Comparison of ENCODE assay signal across 9 cellular contexts in the genomic region with DNA sequence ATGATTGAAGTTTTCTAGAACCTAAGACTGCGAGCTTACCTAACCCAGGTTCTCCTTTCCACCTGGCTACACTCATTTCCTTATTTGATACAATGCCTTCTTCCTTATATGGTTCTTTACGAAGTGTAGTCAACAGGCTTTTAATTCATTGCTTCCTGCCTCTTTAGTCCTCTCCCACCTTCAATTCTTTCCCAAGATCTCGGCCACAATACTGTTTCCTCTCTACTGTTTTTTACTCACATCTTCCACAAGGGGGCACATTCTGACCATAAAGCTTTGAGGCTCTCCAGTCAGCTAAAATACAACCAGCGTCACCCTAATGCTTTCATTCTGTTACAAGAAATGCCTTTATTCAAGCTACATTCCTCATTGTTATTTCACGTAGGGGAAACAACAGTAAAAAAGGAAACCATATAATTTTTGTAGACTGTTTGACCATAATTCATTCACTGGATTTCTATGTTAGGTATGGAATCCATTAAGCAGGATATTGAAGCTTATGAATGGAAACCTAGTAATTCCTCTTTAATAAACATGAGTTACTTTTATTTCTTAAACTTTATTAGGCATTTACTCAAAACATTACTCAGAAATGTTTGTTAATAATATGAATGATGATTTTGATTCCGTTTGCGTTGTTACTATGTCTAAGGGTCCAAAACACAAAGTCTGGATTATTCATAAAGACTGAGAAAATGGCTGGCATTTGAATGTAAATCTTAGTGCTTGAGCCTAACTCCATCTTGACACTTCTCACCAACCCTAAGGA. TPM values are rescaled to one million over a fixed set of nuclear protein-coding genes. Genes with fewer than 3 reads are reported as not detected.
DNase-seq lines count a peak whose midpoint lies in the region; ATAC-seq and TF ChIP-seq lines count a peak whose summit lies in the region.
"Had no signal": no experiment of that assay in that cellular context is flagged by ENCODE, and none has a peak within 500 bp of the region (broad histone marks: within the 10 kb centered on the region; RNA-seq: fewer than 3 reads in every experiment).

No MANE protein-coding gene starts in this region.

- no peak for TF ChIP-seq EP300 in sigmoid colon (IDR thresholded peaks at IDR 0.05)

- H3K27me3 ChIP-seq in right atrium auricular region (no peaks in the 10 kb centered on the region), sigmoid colon (no peaks in the 10 kb centered on the region)

- H3K4me1 ChIP-seq in right atrium auricular region (no peaks in the 10 kb centered on the region), sigmoid colon (no peaks in the 10 kb centered on the region)

- H3K27ac ChIP-seq in right atrium auricular region: no peak overlapping the region
- H3K27ac ChIP-seq in sigmoid colon: no peak overlapping the region

- no peak for TF ChIP-seq POLR2A in sigmoid colon (IDR thresholded peaks at IDR 0.05)

- 34 to 39% methylated on average over 7 of the region's 7 CpGs for WGBS in sigmoid colon, 2 donors

- H3K9me3 Mint-ChIP-seq in activated naive CD8-positive, alpha-beta T cell treated with anti-CD3 and anti-CD28 coated beads, Interleukin-2, amount 10 ng/mL, durations not matched to agents 7 days and 5 days: no peaks in the 10 kb centered on the region

- TF ChIP-seq CTCF in right atrium auricular region (IDR thresholded peaks at IDR 0.05) (peak; percentile 69 to 78), sigmoid colon (IDR thresholded peaks at IDR 0.05) (peak; percentile 41 to 73 (median 68))

- DNase-seq in EH (ENCODE audit: low read depth): peak; percentile 91
- DNase-seq in NCI-H460 (ENCODE audit: extremely low read depth, low read depth): peak; percentile 71
- DNase-seq in activated naive CD8-positive, alpha-beta T cell treated with anti-CD3 and anti-CD28 coated beads, Interleukin-2, amount 10 ng/mL, durations not matched to agents 7 days and 5 days: no peak
- no peak for DNase-seq in right atrium auricular region (ENCODE audit: low spot score)
- DNase-seq in sigmoid colon: no peak
- DNase-seq in activated naive CD4-positive, alpha-beta T cell treated with anti-CD3 and anti-CD28 coated beads, Interleukin-2, amount 50 U/mL, for 16 hours: no peak

- peaks cover 2% of the 10 kb centered on the region for H3K27me3 Mint-ChIP-seq in activated naive CD8-positive, alpha-beta T cell treated with anti-CD3 and anti-CD28 coated beads, Interleukin-2, amount 10 ng/mL, durations not matched to agents 7 days and 5 days
- H3K27me3 Mint-ChIP-seq: activated naive CD8-positive, alpha-beta T cell had no signal

- no peak overlapping the region for H3K4me3 Mint-ChIP-seq in activated naive CD8-positive, alpha-beta T cell treated with anti-CD3 and anti-CD28 coated beads, Interleukin-2, amount 10 ng/mL, durations not matched to agents 7 days and 5 days
- H3K4me3 Mint-ChIP-seq: activated naive CD8-positive, alpha-beta T cell had no signal

- no peaks in the 10 kb centered on the region for H3K4me1 Mint-ChIP-seq in activated naive CD8-positive, alpha-beta T cell treated with anti-CD3 and anti-CD28 coated beads, Interleukin-2, amount 10 ng/mL, durations not matched to agents 7 days and 5 days

- intact Hi-C loops in sigmoid colon (cut with DNase I): loop anchor here (1.0 kb wide), 1 partner anchor 40 kb away; no protein-coding TSS in a partner anchor

- no peaks in the 10 kb centered on the region for H3K36me3 ChIP-seq in right atrium auricular region
- H3K36me3 ChIP-seq in sigmoid colon: no peaks in the 10 kb centered on the region

- H3K9me3 ChIP-seq in right atrium auricular region (no peaks in the 10 kb centered on the region), sigmoid colon (no peaks in the 10 kb centered on the region)

- no peaks in the 10 kb centered on the region for H3K36me3 Mint-ChIP-seq in activated naive CD8-positive, alpha-beta T cell treated with anti-CD3 and anti-CD28 coated beads, Interleukin-2, amount 10 ng/mL, durations not matched to agents 7 days and 5 days
- H3K36me3 Mint-ChIP-seq: activated naive CD8-positive, alpha-beta T cell had no signal

- H3K27ac Mint-ChIP-seq in activated naive CD8-positive, alpha-beta T cell treated with anti-CD3 and anti-CD28 coated beads, Interleukin-2, amount 10 ng/mL, durations not matched to agents 7 days and 5 days: no peak overlapping the region
- H3K27ac Mint-ChIP-seq: activated naive CD8-positive, alpha-beta T cell had no signal

- POLR2A ChIA-PET in activated naive CD8-positive, alpha-beta T cell treated with anti-CD3 and anti-CD28 coated beads, Interleukin-2, amount 10 ng/mL, durations not matched to agents 7 days and 5 days (lab: Charles Lee): no interaction called here

- ATAC-seq in GM21367 (IDR thresholded peaks at IDR 0.05; ENCODE audit: unreplicated experiment) (peak; percentile 95), HG03521 (IDR thresholded peaks at IDR 0.05; ENCODE audit: unreplicated experiment) (peak; percentile 63)
- ATAC-seq in activated naive CD8-positive, alpha-beta T cell treated with anti-CD3 and anti-CD28 coated beads, Interleukin-2, amount 10 ng/mL, durations not matched to agents 7 days and 5 days (ENCODE audit: low read depth): peak; percentile 52

- H3K4me3 ChIP-seq in right atrium auricular region: no peak overlapping the region
- H3K4me3 ChIP-seq in sigmoid colon: no peak overlapping the region

RNA-seq across cellular contexts. Expression of gene VEPH1, which starts 29.5 kb away (rescaled TPM):
- total RNA-seq in NCI-H460 (2014; rRNA removed; shearing (Covaris generic)): 0.50 TPM in 1 of 2 replicates, not detected in the other
- polyA plus RNA-seq in NCI-H460 (2014; cell fraction: nucleus; rRNA removed): 0.86 TPM in 1 of 2 replicates, not detected in the other
- total RNA-seq in activated naive CD8-positive, alpha-beta T cell treated with anti-CD3 and anti-CD28 coated beads, Interleukin-2, amount 10 ng/mL, durations not matched to agents 7 days and 5 days: not detected
- total RNA-seq in right atrium auricular region: under 1 TPM; 0.48 to 0.86 TPM
- under 1 TPM in 3 of 4 donors, not detected in 1; 0.14 to 0.82 (median 0.71) TPM for total RNA-seq in sigmoid colon
- polyA plus RNA-seq in sigmoid colon: 1 to 10 TPM in 1 of 3 donors, under 1 TPM in 2; 0.92 to 1.8 (median 0.96) TPM

Comparison
In these comparisons a context has a peak if more than half of its experiments do, and no peak if none do; other contexts are left out.
1. DNase-seq: peak in EH (single experiment) and NCI-H460 (single experiment); none in activated naive CD8-positive, alpha-beta T cell treated with anti-CD3 and anti-CD28 coated beads, Interleukin-2, amount 10 ng/mL, durations not matched to agents 7 days and 5 days (single experiment), right atrium auricular region (single experiment), sigmoid colon (single experiment) and activated naive CD4-positive, alpha-beta T cell treated with anti-CD3 and anti-CD28 coated beads, Interleukin-2, amount 50 U/mL, for 16 hours (single experiment).
2. Peak in every context shown above with its lines, with median percentiles within 50 percentile points of each other: ATAC-seq.